ENCODE assay signal across 1 cellular context in genomic region chr11:405976-406795, GRCh38.
TF ChIP-seq lines count a peak whose summit lies in the region.

No MANE protein-coding gene starts in this region.

TF ChIP-seq in K562, 482 proteins besides CTCF, POLR2A, EP300 and RAD21 (continues in another document):
- TF ChIP-seq ZNF609 (CRISPR knock-in tag; IDR thresholded peaks at IDR 0.05; ENCODE audit: borderline replicate concordance) (0 out of 2 replicates have a peak, but pooled peaks have one; percentile 19), CCNT2 (IDR thresholded peaks at IDR 0.05; ENCODE audit: borderline replicate concordance, extremely low read depth, insufficient read length, low read depth, low read length) (peak; percentile 8), ZNF586 (CRISPR knock-in tag; conservative IDR thresholded peaks at IDR 0.05) (no peak), SETDB1 (IDR thresholded peaks at IDR 0.05; ENCODE audit: low read length) (no peak), NR2C2 (CRISPR knock-in tag; IDR thresholded peaks at IDR 0.05) (peak; percentile 1; the same call in 1 of the 2 replicates), NR2C2 (tag; IDR thresholded peaks at IDR 0.05) (no peak), THAP7 (CRISPR knock-in tag; IDR thresholded peaks at IDR 0.05) (0 out of 2 replicates have a peak, but pooled peaks have one; percentile 63), ARID4B (CRISPR knock-in tag; IDR thresholded peaks at IDR 0.05) (0 out of 2 replicates have a peak, but pooled peaks have one; percentile 48), ZNF695 (CRISPR knock-in tag; IDR thresholded peaks at IDR 0.05) (no peak), ZNF41 (CRISPR knock-in tag; conservative IDR thresholded peaks at IDR 0.05) (no peak), MBD1 (CRISPR knock-in tag; IDR thresholded peaks at IDR 0.05) (no peak), BCOR (IDR thresholded peaks at IDR 0.05) (no peak), RHOXF2B (CRISPR knock-in tag; conservative IDR thresholded peaks at IDR 0.05) (no peak), ATF6 (CRISPR knock-in tag; IDR thresholded peaks at IDR 0.05) (0 out of 2 replicates have a peak, but pooled peaks have one; percentile 59), REST (CRISPR knock-in tag; IDR thresholded peaks at IDR 0.05; ENCODE audit: low read depth) (peak; percentile 32; the same call in 1 of the 2 replicates), JUN (IDR thresholded peaks at IDR 0.05; ENCODE audit: borderline replicate concordance, low read depth, low read length) (no peak), JUN (CRISPR knock-in tag; IDR thresholded peaks at IDR 0.05; ENCODE audit: borderline replicate concordance) (peak; percentile 53; the same call in 1 of the 2 replicates), ZNF253 (CRISPR knock-in tag; conservative IDR thresholded peaks at IDR 0.05) (no peak), NCOR1 (IDR thresholded peaks at IDR 0.05) (no peak), CBFB (CRISPR knock-in tag; IDR thresholded peaks at IDR 0.05) (peak; percentile 50; the same call in 1 of the 2 replicates), RREB1 (CRISPR knock-in tag; IDR thresholded peaks at IDR 0.05) (no peak), KHSRP (IDR thresholded peaks at IDR 0.05) (no peak), ARID2 (IDR thresholded peaks at IDR 0.05) (no peak), CTBP1 (IDR thresholded peaks at IDR 0.05; ENCODE audit: borderline replicate concordance) (no peak), DNMT1 (IDR thresholded peaks at IDR 0.05) (no peak), ZBTB33 (CRISPR knock-in tag; IDR thresholded peaks at IDR 0.05) (peak; percentile 61; the same call in 1 of the 2 replicates)
